9 cellular contexts compared by ENCODE assay signal in the genomic region with DNA sequence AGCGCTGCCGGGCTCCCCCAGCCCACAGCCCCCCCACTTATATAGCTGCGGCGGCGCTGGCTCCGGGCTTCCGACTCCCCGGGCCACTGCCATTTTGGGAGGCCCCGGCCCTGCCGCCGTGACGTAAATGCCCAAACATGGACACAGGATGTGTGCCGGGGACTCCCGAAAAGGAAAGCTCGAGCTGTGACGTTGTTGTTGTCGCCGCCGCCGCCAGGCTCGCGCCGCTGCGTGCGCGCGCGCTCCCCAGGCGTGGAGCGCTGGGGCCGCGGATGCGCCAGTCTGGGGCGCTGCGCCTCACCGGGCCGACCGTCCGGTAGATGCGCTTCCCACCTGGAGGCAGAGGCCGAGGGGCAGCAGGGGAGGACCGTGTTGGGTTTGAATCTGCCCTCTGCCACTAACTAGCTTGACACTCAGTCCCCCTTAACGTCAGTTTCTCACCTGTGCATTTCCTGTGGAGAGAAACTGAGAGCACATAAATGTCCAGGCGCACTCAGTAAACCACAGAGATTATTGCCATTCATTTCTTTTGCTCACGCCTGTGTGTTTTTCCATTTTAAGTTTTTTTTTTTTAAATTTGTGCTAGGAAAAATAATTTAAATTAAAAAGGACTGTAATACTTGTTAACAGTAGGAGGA. TPM values are rescaled to one million over a fixed set of nuclear protein-coding genes. Genes with fewer than 3 reads are reported as not detected.
DNase-seq lines count a peak whose midpoint lies in the region; ATAC-seq and TF ChIP-seq lines count a peak whose summit lies in the region.
"Had no signal": no experiment of that assay in that cellular context is flagged by ENCODE, and none has a peak within 500 bp of the region (broad histone marks: within the 10 kb centered on the region; RNA-seq: fewer than 3 reads in every experiment).

A gene (minus strand): TSS at position 15 of the 638 bp plus-strand sequence. CDS start 231 bp downstream, outside the sequence.

- peak within 1 kb of the TSS; percentile 67 for H3K4me3 ChIP-seq in GM23338
- peak within 1 kb of the TSS; percentile 88 for H3K4me3 ChIP-seq in KMS-11 (IDR thresholded peaks at IDR 0.05; ENCODE audit: insufficient read depth, low read depth, low read length)
- H3K4me3 ChIP-seq in fibroblast of the aortic adventitia (ENCODE audit: low read depth, low read length), result peak within 1 kb of the TSS; percentile 53
- H3K4me3 ChIP-seq in thoracic aorta, result peak within 1 kb of the TSS; percentile 69

- peak; percentile 87 for DNase-seq in DMS53 treated with DMSO at 0.1 percent for 48 hours (lab: John Stamatoyannopoulos, UW; ENCODE audit: unreplicated experiment)
- peak; percentile 95 for DNase-seq in GM23338 (ENCODE audit: low spot score)
- peak; percentile 69 for DNase-seq in RPMI8226
- DNase-seq in activated T-helper 9 cell treated with anti-CD3 and anti-CD28 coated beads, Interleukin-2, amount 50 U/mL, for 16 hours (ENCODE audit: low read depth), result peak; percentile 83
- DNase-seq in fibroblast of the aortic adventitia (ENCODE audit: low read depth), result peak; percentile 24
- peak; percentile 77 for DNase-seq in occipital lobe (lab: John Stamatoyannopoulos, UW)
- no peak for DNase-seq in thoracic aorta (ENCODE audit: low spot score)

- H3F3A ChIP-seq in GM23338 (replicated peaks; ENCODE audit: low read depth), result peaks cover 9% of the 10 kb centered on the region

- H3K36me3 Mint-ChIP-seq in GM23338 (ENCODE audit: low read depth), result no peaks in the 10 kb centered on the region

- H3K27ac Mint-ChIP-seq in GM23338, result no peak within 1 kb of the TSS

- H3K9ac ChIP-seq in KMS-11, result no peak within 1 kb of the TSS

- no peak within 1 kb of the TSS for H3K27ac ChIP-seq in GM23338 (ENCODE audit: low read depth)
- no peak within 1 kb of the TSS for H3K27ac ChIP-seq in KMS-11
- peak within 1 kb of the TSS in 1 of 2 donors; percentile 34 for H3K27ac ChIP-seq in thoracic aorta
- H3K27ac ChIP-seq: epithelial cell of prostate had no signal

- no peaks in the 10 kb centered on the region for H3K9me2 ChIP-seq in GM23338 (ENCODE audit: insufficient read depth)

- H3K4me3 Mint-ChIP-seq in GM23338, result peak within 1 kb of the TSS; percentile 75

- H2AFZ ChIP-seq in GM23338 (peak within 1 kb of the TSS; percentile 87), KMS-11 (ENCODE audit: low read depth) (peak within 1 kb of the TSS; percentile 64; the same call in 1 of the 2 replicates)

- H3K79me2 ChIP-seq in GM23338 (replicated peaks; ENCODE audit: insufficient read depth) (no peaks in the 10 kb centered on the region), KMS-11 (ENCODE audit: insufficient read depth, low read depth) (no peaks in the 10 kb centered on the region)

- TF ChIP-seq CTCF in GM23338 (conservative IDR thresholded peaks at IDR 0.05; ENCODE audit: low read depth in 2 of 2), result peak in 1 of 2 experiments; percentile 23; a peak in 1 of 4 replicates
- TF ChIP-seq CTCF in KMS-11 (conservative IDR thresholded peaks at IDR 0.05; ENCODE audit: low read depth, low read length), result no peak; the same call in 1 of the 2 replicates
- TF ChIP-seq CTCF in fibroblast of the aortic adventitia (IDR thresholded peaks at IDR 0.05; ENCODE audit: insufficient read depth, low read length), result no peak
- no peak for TF ChIP-seq CTCF in thoracic aorta (IDR thresholded peaks at IDR 0.05)

- H4K20me1 ChIP-seq in GM23338 (replicated peaks; ENCODE audit: insufficient read depth), result peaks cover 5% of the 10 kb centered on the region
- no peaks in the 10 kb centered on the region for H4K20me1 ChIP-seq in KMS-11 (ENCODE audit: insufficient read depth)

- H3K9me3 ChIP-seq in thoracic aorta, result no peaks in the 10 kb centered on the region

- peak within 1 kb of the TSS; percentile 89 for H3K4me2 ChIP-seq in GM23338
- peak within 1 kb of the TSS; percentile 68 for H3K4me2 ChIP-seq in KMS-11

- H3K36me3 ChIP-seq in GM23338 (ENCODE audit: insufficient read depth) (no peaks in the 10 kb centered on the region), KMS-11 (ENCODE audit: insufficient read depth) (no peaks in the 10 kb centered on the region), thoracic aorta (no peaks in the 10 kb centered on the region)

- peaks cover 91% of the 10 kb centered on the region for H3K27me3 ChIP-seq in GM23338 (ENCODE audit: insufficient read depth)
- H3K27me3 ChIP-seq in KMS-11 (ENCODE audit: insufficient read depth, low read depth), result peaks cover 39% of the 10 kb centered on the region; the same call in 1 of the 2 replicates
- H3K27me3 ChIP-seq in thoracic aorta (replicated peaks; ENCODE audit: insufficient read depth), result peaks cover 25% of the 10 kb centered on the region

- H3K4me1 Mint-ChIP-seq in GM23338, result peaks cover 19% of the 10 kb centered on the region

- no peaks in the 10 kb centered on the region for H3K9me3 Mint-ChIP-seq in GM23338

- H3K27me3 Mint-ChIP-seq in GM23338 (ENCODE audit: insufficient read depth, low read depth, poor library complexity), result peaks cover 66% of the 10 kb centered on the region

- peaks cover 12% of the 10 kb centered on the region; the same call in 1 of the 2 replicates for H3K4me1 ChIP-seq in GM23338 (ENCODE audit: insufficient read depth)
- H3K4me1 ChIP-seq in KMS-11 (ENCODE audit: low read depth, poor library complexity, severe bottlenecking), result no peaks in the 10 kb centered on the region
- peaks cover 10 to 22% of the 10 kb centered on the region in 2 donors for H3K4me1 ChIP-seq in thoracic aorta (ENCODE audit: control insufficient read depth in 1 of 2, low read depth in 2 of 2)

- ATAC-seq in GM23338, result peak; percentile 54
- ATAC-seq in thoracic aorta (ENCODE audit: insufficient number of reproducible peaks, low FRiP score, low read depth), result no peak

TF ChIP-seq in GM23338, 12 proteins besides CTCF, POLR2A, EP300 and RAD21:
- TF ChIP-seq NANOG (IDR thresholded peaks at IDR 0.05; ENCODE audit: borderline replicate concordance) (no peak), CREB1 (CRISPR knock-in tag; IDR thresholded peaks at IDR 0.05; ENCODE audit: low read depth) (peak; percentile 94)

RNA-seq across cellular contexts. Expression of the gene that starts here (rescaled TPM):
- not detected in 2 replicates for total RNA-seq in GM23338 (2014; rRNA removed; shearing (Covaris generic))
- 0.23 TPM in 1 of 2 replicates, not detected in the other for polyA plus RNA-seq in GM23338 (2016; fragmentation: Nextera tagmentation; extraction: Ambion mirVana)
- total RNA-seq in fibroblast of the aortic adventitia (ENCODE audit: low replicate concordance), result not detected in 2 replicates
- not detected for total RNA-seq in occipital lobe
- not detected for total RNA-seq in thoracic aorta

Comparison
In these comparisons a context has a peak if more than half of its experiments do, and no peak if none do; other contexts are left out.
1. Peak in DNase-seq, ATAC-seq, H3K4me3 ChIP-seq and H3K4me2 ChIP-seq in GM23338; RNA of the gene not detected or under 1 TPM.
2. Peak in DNase-seq and H3K4me3 ChIP-seq in fibroblast of the aortic adventitia; RNA of the gene not detected or under 1 TPM.
3. Peak in DNase-seq in occipital lobe; RNA of the gene not detected or under 1 TPM.